ENCODE assay signal across 1 cellular context in genomic region chr16:23082161-23082788, GRCh38.
TF ChIP-seq lines count a peak whose summit lies in the region.

No MANE protein-coding gene starts in this region.

TF ChIP-seq in GM23338, 12 proteins besides CTCF, POLR2A, EP300 and RAD21 (continued from another document):
- TF ChIP-seq REST (IDR thresholded peaks at IDR 0.05; ENCODE audit: unreplicated experiment) (no peak), JUNB (IDR thresholded peaks at IDR 0.05; ENCODE audit: unreplicated experiment) (no peak), ZNF114 (CRISPR knock-in tag; IDR thresholded peaks at IDR 0.05) (no peak), NANOG (IDR thresholded peaks at IDR 0.05; ENCODE audit: borderline replicate concordance) (no peak), ETS1 (IDR thresholded peaks at IDR 0.05) (no peak), STAT1 (IDR thresholded peaks at IDR 0.05; ENCODE audit: unreplicated experiment) (no peak), ZNF331 (CRISPR knock-in tag; IDR thresholded peaks at IDR 0.05; ENCODE audit: low read depth) (no peak)
